In genomic region chr17:75404223-75404738, GRCh38 we compare ENCODE assay signal across 1 cellular context.
A peak's percentile ranks its signal among the peaks of the same experiment; 100 is the strongest.
TF ChIP-seq lines count a peak whose summit lies in the region.

No MANE protein-coding gene starts in this region.

TF ChIP-seq in HepG2, 621 proteins besides CTCF, POLR2A, EP300 and RAD21 (continued from another document):
- TF ChIP-seq ZNF512B (CRISPR knock-in tag; IDR thresholded peaks at IDR 0.05; ENCODE audit: borderline replicate concordance) = peak; percentile 58; the same call in 1 of the 2 replicates
- TF ChIP-seq ZFY (CRISPR knock-in tag; IDR thresholded peaks at IDR 0.05) = no peak
- peak; percentile 48; the same call in 1 of the 2 replicates for TF ChIP-seq ZNF264 (CRISPR knock-in tag; IDR thresholded peaks at IDR 0.05)
